ENCODE assay signal across 14 cellular contexts in genomic region chr5:91016954-91017690, GRCh38.
DNase-seq lines count a peak whose midpoint lies in the region; FAIRE-seq and TF ChIP-seq lines count a peak whose summit lies in the region.
"Had no signal": no experiment of that assay in that cellular context is flagged by ENCODE, and none has a peak within 500 bp of the region (broad histone marks: within the 10 kb centered on the region; RNA-seq: fewer than 3 reads in every experiment).

No MANE protein-coding gene starts in this region.

- H3K27me3 Mint-ChIP-seq in activated naive CD4-positive, alpha-beta T cell treated with anti-CD3 and anti-CD28 coated beads, Interleukin-2, amount 10 ng/mL, durations not matched to agents 7 days and 5 days = peaks cover 4% of the 10 kb centered on the region

- WGBS in hepatocyte (ENCODE audit: low lambda C conversion rate, missing lambda C conversion rate) = 47% methylated on average over 4 of the region's 4 CpGs
- WGBS in small intestine, 3 donors = 49 to 51% (median 49%) methylated on average over 4 of the region's 4 CpGs

- no peak overlapping the region for H3K27ac ChIP-seq in HEK293 (ENCODE audit: extremely low read depth, low read depth, low read length)
- H3K27ac ChIP-seq in hepatocyte = peak overlapping the region; percentile 73
- H3K27ac ChIP-seq in small intestine (ENCODE audit: low read depth in 1 of 2, low read length in 1 of 2) = no peak overlapping the region

- TF ChIP-seq CTCF in HEK293 (tag by site-specific recombination; IDR thresholded peaks at IDR 0.05) = no peak
- TF ChIP-seq CTCF in astrocyte of the spinal cord (IDR thresholded peaks at IDR 0.05; ENCODE audit: low read depth, low read length) = no peak
- no peak for TF ChIP-seq CTCF in hepatocyte (IDR thresholded peaks at IDR 0.05; ENCODE audit: poor library complexity)

- no peaks in the 10 kb centered on the region for H3K4me1 Mint-ChIP-seq in activated naive CD4-positive, alpha-beta T cell treated with anti-CD3 and anti-CD28 coated beads, Interleukin-2, amount 10 ng/mL, durations not matched to agents 7 days and 5 days
- H3K4me1 Mint-ChIP-seq: activated CD8-positive, alpha-beta memory T cell treated with anti-CD3 and anti-CD28 coated beads, Interleukin-2, amount 10 ng/mL, durations not matched to agents 7 days and 5 days; memory B cell had no signal

- in situ Hi-C loops in astrocyte of the spinal cord (cut with HindIII; ENCODE audit: low sequenced_read_pairs) = no loop called here

- no peaks in the 10 kb centered on the region for H3K36me3 Mint-ChIP-seq in activated naive CD4-positive, alpha-beta T cell treated with anti-CD3 and anti-CD28 coated beads, Interleukin-2, amount 10 ng/mL, durations not matched to agents 7 days and 5 days
- H3K36me3 Mint-ChIP-seq: activated CD8-positive, alpha-beta memory T cell treated with anti-CD3 and anti-CD28 coated beads, Interleukin-2, amount 10 ng/mL, durations not matched to agents 7 days and 5 days; activated naive CD8-positive, alpha-beta T cell; memory B cell had no signal

- H3K27me3 ChIP-seq in hepatocyte (no peaks in the 10 kb centered on the region), small intestine (ENCODE audit: control insufficient read depth in 2 of 2, insufficient read depth in 2 of 2, low read length in 2 of 2) (no peaks in the 10 kb centered on the region)

- peaks cover 2% of the 10 kb centered on the region for H3K9me3 Mint-ChIP-seq in activated naive CD4-positive, alpha-beta T cell treated with anti-CD3 and anti-CD28 coated beads, Interleukin-2, amount 10 ng/mL, durations not matched to agents 7 days and 5 days

- H3K4me2 ChIP-seq in hepatocyte = peak overlapping the region; percentile 50

- H3K9me3 ChIP-seq in HEK293 (ENCODE audit: control insufficient read depth, insufficient read depth, low read depth, low read length) (no peaks in the 10 kb centered on the region), hepatocyte (ENCODE audit: low read depth) (no peaks in the 10 kb centered on the region), small intestine (ENCODE audit: control insufficient read depth, low read depth) (no peaks in the 10 kb centered on the region)

- H3K79me2 ChIP-seq in hepatocyte = no peaks in the 10 kb centered on the region

- FAIRE-seq in small intestine (lab: Jason Lieb, UNC) (no peak), HTR-8/SVneo (lab: Jason Lieb, UNC) (no peak)

- no peaks in the 10 kb centered on the region for H3K36me3 ChIP-seq in HEK293 (ENCODE audit: control insufficient read depth in 2 of 2, insufficient read depth in 1 of 2, low read length in 2 of 2)
- no peaks in the 10 kb centered on the region for H3K36me3 ChIP-seq in hepatocyte (replicated peaks; ENCODE audit: insufficient read depth, low read depth)
- H3K36me3 ChIP-seq in small intestine (ENCODE audit: control insufficient read depth in 2 of 2, insufficient read depth in 2 of 2, low read length in 2 of 2) = no peaks in the 10 kb centered on the region

- POLR2A ChIA-PET in HEK293 (lab: Yijun Ruan, JAX) = no interaction called here

- no peaks in the 10 kb centered on the region for H4K20me1 ChIP-seq in hepatocyte (ENCODE audit: insufficient read depth, poor library complexity, severe bottlenecking)

- no peaks in the 10 kb centered on the region for H3K9me2 ChIP-seq in hepatocyte (replicated peaks; ENCODE audit: insufficient read depth)

- H3K4me1 ChIP-seq in HEK293 (ENCODE audit: control insufficient read depth, insufficient read depth, low read length) (peaks cover 18% of the 10 kb centered on the region), hepatocyte (ENCODE audit: insufficient read depth) (peaks cover 29% of the 10 kb centered on the region), small intestine (ENCODE audit: control insufficient read depth in 2 of 2, insufficient read depth in 1 of 2, low read depth in 1 of 2, low read length in 1 of 2) (peaks cover 0 to 5% of the 10 kb centered on the region in 2 donors)
- H3K4me1 ChIP-seq: Caco-2 had no signal

- H3K4me3 Mint-ChIP-seq in activated naive CD4-positive, alpha-beta T cell treated with anti-CD3 and anti-CD28 coated beads, Interleukin-2, amount 10 ng/mL, durations not matched to agents 7 days and 5 days = no peak overlapping the region
- H3K4me3 Mint-ChIP-seq: activated CD8-positive, alpha-beta memory T cell treated with anti-CD3 and anti-CD28 coated beads, Interleukin-2, amount 10 ng/mL, durations not matched to agents 7 days and 5 days; activated naive CD8-positive, alpha-beta T cell; memory B cell had no signal

- H3K4me3 ChIP-seq in HEK293 (ENCODE audit: low read depth, low read length) (no peak overlapping the region), astrocyte of the spinal cord (ENCODE audit: low read depth, low read length) (no peak overlapping the region), hepatocyte (no peak overlapping the region), small intestine (ENCODE audit: low read depth in 1 of 2, low read length in 2 of 2) (no peak overlapping the region)

- no peak overlapping the region for H3K27ac Mint-ChIP-seq in activated naive CD4-positive, alpha-beta T cell treated with anti-CD3 and anti-CD28 coated beads, Interleukin-2, amount 10 ng/mL, durations not matched to agents 7 days and 5 days
- H3K27ac Mint-ChIP-seq: activated CD8-positive, alpha-beta memory T cell treated with anti-CD3 and anti-CD28 coated beads, Interleukin-2, amount 10 ng/mL, durations not matched to agents 7 days and 5 days; activated naive CD8-positive, alpha-beta T cell; memory B cell had no signal

- DNase-seq in astrocyte of the spinal cord (ENCODE audit: low read depth, low spot score) (peak; percentile 18), hepatocyte (ENCODE audit: low spot score) (peak; percentile 62), small intestine (peak; percentile 47), NCI-H1436 treated with DMSO at 0.1 percent for 48 hours (lab: John Stamatoyannopoulos, UW) (no peak), HTR-8/SVneo (ENCODE audit: insufficient read length, low spot score) (no peak), SKM-1 (lab: John Stamatoyannopoulos, UW; ENCODE audit: unreplicated experiment) (no peak)
- DNase-seq in activated naive CD4-positive, alpha-beta T cell treated with anti-CD3 and anti-CD28 coated beads, Interleukin-2, amount 10 ng/mL, durations not matched to agents 7 days and 5 days = no peak
- DNase-seq: activated CD8-positive, alpha-beta memory T cell treated with anti-CD3 and anti-CD28 coated beads, Interleukin-2, amount 10 ng/mL, durations not matched to agents 7 days and 5 days; Caco-2; dermis blood vessel endothelial cell; NCI-H526 treated with DMSO at 0.1 percent for 48 hours had no signal

- CTCF ChIA-PET in HEK293 (lab: Yijun Ruan, JAX) = interaction anchor here (0.6 kb wide), 1 partner anchor 41 kb away, joined by 3 read pairs; no protein-coding TSS in a partner anchor
- CTCF ChIA-PET in activated naive CD4-positive, alpha-beta T cell treated with anti-CD3 and anti-CD28 coated beads, Interleukin-2, amount 10 ng/mL, durations not matched to agents 7 days and 5 days (lab: Charles Lee) = no interaction called here

- no peak overlapping the region for H2AFZ ChIP-seq in hepatocyte

TF ChIP-seq in HEK293, 187 proteins besides CTCF, POLR2A, EP300 and RAD21:
- no peak for TF ChIP-seq ZBTB8A (tag by site-specific recombination; IDR thresholded peaks at IDR 0.05)
- TF ChIP-seq GLIS1 (tag by site-specific recombination; IDR thresholded peaks at IDR 0.05) = peak; percentile 37; the same call in 1 of the 2 replicates
TF ChIP-seq in HEK293: peak in this region for 1.

Comparison
In these comparisons a context has a peak if more than half of its experiments do, and no peak if none do; other contexts are left out.
1. DNase-seq: peak in astrocyte of the spinal cord (single experiment), hepatocyte (single experiment) and small intestine (single experiment); none in NCI-H1436 treated with DMSO at 0.1 percent for 48 hours (single experiment), HTR-8/SVneo (single experiment), activated naive CD4-positive, alpha-beta T cell treated with anti-CD3 and anti-CD28 coated beads, Interleukin-2, amount 10 ng/mL, durations not matched to agents 7 days and 5 days (single experiment) and SKM-1 (single experiment).